ENCODE assay signal across 13 cellular contexts in the genomic region with DNA sequence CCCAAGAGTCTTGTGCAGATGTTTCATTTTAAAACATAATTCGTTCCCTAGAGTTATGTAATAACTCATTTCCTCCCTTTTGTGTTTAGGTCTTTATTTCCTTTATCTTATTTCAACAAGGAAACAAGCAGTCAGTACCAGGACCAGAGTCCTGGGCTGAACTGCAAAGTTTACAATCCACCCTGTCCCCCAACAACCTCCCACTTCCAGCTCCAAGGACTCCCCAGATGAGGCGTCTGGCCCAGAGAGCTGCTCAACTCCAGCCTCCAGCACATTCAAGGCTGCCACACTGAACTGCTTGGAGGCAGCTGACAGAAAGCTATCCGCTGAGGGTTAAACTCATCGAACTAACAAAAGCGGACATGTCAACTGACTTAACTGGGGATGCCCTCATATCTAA. TPM values are rescaled to one million over a fixed set of nuclear protein-coding genes. Genes with fewer than 3 reads are reported as not detected.
A peak's percentile ranks its signal among the peaks of the same experiment; 100 is the strongest.
DNase-seq lines count a peak whose midpoint lies in the region; ATAC-seq and TF ChIP-seq lines count a peak whose summit lies in the region.
"Had no signal": no experiment of that assay in that cellular context is flagged by ENCODE, and none has a peak within 500 bp of the region (broad histone marks: within the 10 kb centered on the region; RNA-seq: fewer than 3 reads in every experiment).

No MANE protein-coding gene starts in this region.

- peak overlapping the region; percentile 5 for H2BK5ac ChIP-seq in mesenchymal stem cell (ENCODE audit: low read depth, low read length, poor library complexity, severe bottlenecking)

- no peak for TF ChIP-seq CTCF in heart left ventricle (IDR thresholded peaks at IDR 0.05)
- TF ChIP-seq CTCF in mammary epithelial cell (conservative IDR thresholded peaks at IDR 0.05 in 1 of 2, IDR thresholded peaks at IDR 0.05 in 1 of 2; ENCODE audit: extremely low read depth in 1 of 2, insufficient read depth in 1 of 2, low read depth in 1 of 2, low read length in 2 of 2), result no peak
- TF ChIP-seq CTCF in upper lobe of left lung (IDR thresholded peaks at IDR 0.05), result no peak
- no peak for TF ChIP-seq CTCF in coronary artery (IDR thresholded peaks at IDR 0.05)

- H4K8ac ChIP-seq in mesenchymal stem cell (ENCODE audit: low read length), result no peak overlapping the region

- TF ChIP-seq EP300 in upper lobe of left lung (IDR thresholded peaks at IDR 0.05), result no peak

- peaks cover 90% of the 10 kb centered on the region for H3K79me2 ChIP-seq in mammary epithelial cell (ENCODE audit: insufficient read depth, low read length)

- H3K4me2 ChIP-seq in mammary epithelial cell (ENCODE audit: insufficient read depth, low read depth, low read length), result no peak overlapping the region
- no peak overlapping the region for H3K4me2 ChIP-seq in mesenchymal stem cell (ENCODE audit: low read length, poor library complexity, severe bottlenecking)

- H3K4me1 ChIP-seq in heart left ventricle (peaks cover 9 to 72% (median 56%) of the 10 kb centered on the region in 12 donors), mammary epithelial cell (ENCODE audit: insufficient read depth, low read length) (peaks cover 31% of the 10 kb centered on the region), mesenchymal stem cell (ENCODE audit: control insufficient read depth, insufficient read depth, low read depth, low read length) (peaks cover 40% of the 10 kb centered on the region), upper lobe of left lung (peaks cover 56 to 72% (median 61%) of the 10 kb centered on the region in 4 donors)

- peak overlapping the region; percentile 100 for H2AK5ac ChIP-seq in mesenchymal stem cell (ENCODE audit: low read length, severe bottlenecking)

- H2AFZ ChIP-seq in mammary epithelial cell (ENCODE audit: low read depth, low read length), result no peak overlapping the region
- no peak overlapping the region for H2AFZ ChIP-seq in mesenchymal stem cell (ENCODE audit: low read depth, low read length)

- no peak overlapping the region for H3K23ac ChIP-seq in mesenchymal stem cell (ENCODE audit: low read length in 2 of 2)

- 46 to 64% (median 56%) methylated on average over 5 of the region's 5 CpGs for WGBS in heart left ventricle, 4 donors
- WGBS in mammary epithelial cell (ENCODE audit: low coverage, missing lambda C conversion rate), result 89% methylated on average over 5 of the region's 5 CpGs
- WGBS in mesenchymal stem cell, result 87% methylated on average over 5 of the region's 5 CpGs
- WGBS in upper lobe of left lung, 2 donors, result 23 to 29% methylated on average over 5 of the region's 5 CpGs

- CTCF ChIA-PET in mammary epithelial cell (lab: Charles Lee; ENCODE audit: low non-redundant PET), result no interaction called here

- H4K91ac ChIP-seq in mesenchymal stem cell (ENCODE audit: low read length), result peak overlapping the region; percentile 76

- H2BK15ac ChIP-seq in mesenchymal stem cell (ENCODE audit: low read depth, poor library complexity, severe bottlenecking), result no peak overlapping the region

- H3K27ac ChIP-seq in heart left ventricle (peak overlapping the region in 9 of 12 donors; percentile 10 to 71 (median 43)), mammary epithelial cell (ENCODE audit: insufficient read depth, low read depth, low read length) (peak overlapping the region; percentile 13), mesenchymal stem cell (ENCODE audit: low read length, poor library complexity, severe bottlenecking) (peak overlapping the region; percentile 96), upper lobe of left lung (peak overlapping the region; percentile 44 to 98 (median 76)), coronary artery (peak overlapping the region in 1 of 2 donors; percentile 26)

- peaks cover 2% of the 10 kb centered on the region for H3K79me1 ChIP-seq in mesenchymal stem cell (replicated peaks; ENCODE audit: low read length, poor library complexity, severe bottlenecking)

- H3K14ac ChIP-seq in mesenchymal stem cell (ENCODE audit: low read length in 2 of 2), result no peak overlapping the region

- H2BK120ac ChIP-seq in mesenchymal stem cell (ENCODE audit: low read depth, low read length), result no peak overlapping the region

- H2BK12ac ChIP-seq in mesenchymal stem cell (ENCODE audit: low read length in 2 of 2), result no peak overlapping the region

- ATAC-seq in heart left ventricle (no peak), Right ventricle myocardium inferior (no peak), upper lobe of left lung (ENCODE audit: low FRiP score in 2 of 2) (no peak), GM19023 (IDR thresholded peaks at IDR 0.05; ENCODE audit: unreplicated experiment) (no peak)

- intact Hi-C loops in heart left ventricle (cut with DNase I), result loop anchor here in 1 of 10 donors (10.0 kb wide), 1 partner anchor 95 kb away; the partner anchor contains the start of gene RRP7A
- intact Hi-C loops in Right ventricle myocardium inferior (cut with DNase I), result loop anchor here (5.0 kb wide), 1 partner anchor 58 kb away; the partner anchor contains the start of gene SERHL2
- intact Hi-C loops in mammary epithelial cell (cut with micrococcal nuclease), result no loop called here

- no peaks in the 10 kb centered on the region for H4K20me1 ChIP-seq in mammary epithelial cell (ENCODE audit: insufficient read depth, low read length)

- dilution Hi-C loops in mammary epithelial cell (cut with HindIII; ENCODE audit: low sequenced_read_pairs), result no loop called here

- in situ Hi-C loops in mammary epithelial cell (cut with MboI; ENCODE audit: low sequenced_read_pairs in 2 of 2), result no loop called here

- peak overlapping the region in 1 of 12 donors; percentile 6 for H3K4me3 ChIP-seq in heart left ventricle
- no peak overlapping the region for H3K4me3 ChIP-seq in mammary epithelial cell (replicated peaks in 1 of 3; ENCODE audit: insufficient read depth in 1 of 3, low read depth in 2 of 3, low read length in 3 of 3)
- H3K4me3 ChIP-seq in mesenchymal stem cell (ENCODE audit: insufficient read depth in 1 of 2, low read depth in 1 of 2, low read length in 2 of 2), result no peak overlapping the region
- H3K4me3 ChIP-seq in upper lobe of left lung, result no peak overlapping the region
- H3K4me3 ChIP-seq in coronary artery, result no peak overlapping the region

- no peak overlapping the region for H3K9ac ChIP-seq in mammary epithelial cell (ENCODE audit: insufficient read depth, low read length)
- peak overlapping the region; percentile 26 for H3K9ac ChIP-seq in mesenchymal stem cell (ENCODE audit: low read length)

- no peaks in the 10 kb centered on the region for H3K9me3 ChIP-seq in heart left ventricle
- H3K9me3 ChIP-seq in mammary epithelial cell (replicated peaks; ENCODE audit: insufficient read depth, low read length), result no peaks in the 10 kb centered on the region
- H3K9me3 ChIP-seq in mesenchymal stem cell (ENCODE audit: control insufficient read depth, low read length), result no peaks in the 10 kb centered on the region
- H3K9me3 ChIP-seq in upper lobe of left lung, result no peaks in the 10 kb centered on the region

- H3K4ac ChIP-seq in mesenchymal stem cell (ENCODE audit: low read depth in 1 of 2, low read length in 2 of 2), result peak overlapping the region in 1 of 2 experiments; percentile 33

- TF ChIP-seq POLR2A in heart left ventricle (IDR thresholded peaks at IDR 0.05) (no peak), upper lobe of left lung (IDR thresholded peaks at IDR 0.05) (no peak)

- no peak for DNase-seq in heart left ventricle
- no peak for DNase-seq in Right ventricle myocardium inferior (ENCODE audit: missing footprints)
- no peak for DNase-seq in mammary epithelial cell
- no peak for DNase-seq in mesenchymal stem cell
- DNase-seq in upper lobe of left lung, result no peak
- no peak for DNase-seq in coronary artery (ENCODE audit: low spot score)
- DNase-seq in stimulated activated CD4-positive, alpha-beta T cell treated with anti-CD3 and anti-CD28 coated beads, Interleukin-2, amount 100 ng/mL, for 24 hours, result no peak
- DNase-seq: activated T-cell treated with anti-CD3 and anti-CD28 coated beads, Interleukin-2, amount 50 U/mL, for 1 hour; effector memory CD4-positive, alpha-beta T cell; NCI-H1930; nucleus accumbens had no signal

- BruUV-seq in mammary epithelial cell (replicated peaks; lab: Mats Ljungman, UMichigan), result no TSS peak

- H3K27me3 ChIP-seq in heart left ventricle, result no peaks in the 10 kb centered on the region
- H3K27me3 ChIP-seq in mammary epithelial cell (ENCODE audit: insufficient read depth, low read length), result no peaks in the 10 kb centered on the region
- H3K27me3 ChIP-seq in mesenchymal stem cell (ENCODE audit: control insufficient read depth in 1 of 2, insufficient read depth in 1 of 2, low read length in 2 of 2), result no peaks in the 10 kb centered on the region
- no peaks in the 10 kb centered on the region for H3K27me3 ChIP-seq in upper lobe of left lung

- no peak overlapping the region for H3K18ac ChIP-seq in mesenchymal stem cell (ENCODE audit: low read depth in 1 of 2, low read length in 2 of 2)

- H3K36me3 ChIP-seq in heart left ventricle, result peaks cover 0 to 34% (median 14%) of the 10 kb centered on the region in 9 donors
- H3K36me3 ChIP-seq in mammary epithelial cell (ENCODE audit: insufficient read depth, low read length), result peaks cover 5% of the 10 kb centered on the region
- H3K36me3 ChIP-seq in mesenchymal stem cell (ENCODE audit: control insufficient read depth in 1 of 2, insufficient read depth in 2 of 2, low read depth in 1 of 2, low read length in 2 of 2), result peaks cover 14 to 26% of the 10 kb centered on the region in 2 experiments
- H3K36me3 ChIP-seq in upper lobe of left lung, result peaks cover 0 to 11% (median 0%) of the 10 kb centered on the region in 4 donors

RNA-seq across cellular contexts. Expression of gene POLDIP3, which starts 4.5 kb away (rescaled TPM):
- total RNA-seq in heart left ventricle (10 to 100 TPM; 23.5 to 38.4 (median 29.0) TPM), Right ventricle myocardium inferior (39.3 TPM), mammary epithelial cell (10 to 100 TPM; 21.5 to 53.6 TPM), upper lobe of left lung (10 to 100 TPM; 38.0 to 74.5 (median 55.6) TPM)
- polyA plus RNA-seq in heart left ventricle (10 to 100 TPM; 13.0 to 42.7 TPM), mammary epithelial cell (33.1 TPM)
- 50.5 TPM for polyA minus RNA-seq in mammary epithelial cell
- polyA plus RNA-seq in mesenchymal stem cell (2013, experiment 1 of 2), result 26.3 TPM
- 25.3 TPM for polyA plus RNA-seq in mesenchymal stem cell (2013, experiment 2 of 2)

RNA-seq across cellular contexts. Expression of gene ATP5MGL, which starts 30.2 kb away (rescaled TPM):
- total RNA-seq in heart left ventricle, result 1 to 10 TPM in 1 of 9 donors, under 1 TPM in 4, not detected in 4; 0.31 to 1.3 (median 0.53) TPM
- polyA plus RNA-seq in heart left ventricle, result under 1 TPM in 1 of 2 donors, not detected in 1; 0.61 TPM
- total RNA-seq in Right ventricle myocardium inferior, result 0.41 TPM
- 1 to 10 TPM in 1 of 2 donors, not detected in 1; 1.2 TPM for total RNA-seq in mammary epithelial cell
- not detected for polyA plus RNA-seq in mammary epithelial cell
- not detected for polyA minus RNA-seq in mammary epithelial cell
- not detected for polyA plus RNA-seq in mesenchymal stem cell (2013, experiment 1 of 2)
- polyA plus RNA-seq in mesenchymal stem cell (2013, experiment 2 of 2), result not detected
- total RNA-seq in upper lobe of left lung, result 1 to 10 TPM in 1 of 6 donors, under 1 TPM in 2, not detected in 3; 0.44 to 1.2 (median 0.78) TPM

RNA-seq across cellular contexts. Expression of gene CYB5R3, which starts 39.0 kb away (rescaled TPM):
- total RNA-seq in heart left ventricle (100 to 1,000 TPM; 223 to 459 (median 305) TPM), Right ventricle myocardium inferior (268 TPM), mammary epithelial cell (100 to 1,000 TPM in 1 of 2 donors, 10 to 100 TPM in 1; 80.4 to 181 TPM), upper lobe of left lung (100 to 1,000 TPM in 5 of 6 donors, 10 to 100 TPM in 1; 79.6 to 265 (median 220) TPM)
- polyA plus RNA-seq in heart left ventricle (100 to 1,000 TPM; 135 to 379 TPM), mammary epithelial cell (125 TPM)
- polyA minus RNA-seq in mammary epithelial cell, result 196 TPM
- 390 TPM for polyA plus RNA-seq in mesenchymal stem cell (2013, experiment 1 of 2)
- 388 TPM for polyA plus RNA-seq in mesenchymal stem cell (2013, experiment 2 of 2)

RNA-seq across cellular contexts. Expression of gene SERHL2, which starts 56.5 kb away (rescaled TPM):
- total RNA-seq in heart left ventricle, result 1 to 10 TPM in 8 of 9 donors, under 1 TPM in 1; 0.90 to 5.3 (median 3.5) TPM
- 1 to 10 TPM; 1.1 to 3.4 TPM for polyA plus RNA-seq in heart left ventricle
- total RNA-seq in Right ventricle myocardium inferior, result 2.6 TPM
- 1 to 10 TPM; 1.7 to 2.3 TPM for total RNA-seq in mammary epithelial cell
- polyA plus RNA-seq in mammary epithelial cell, result 1.4 TPM
- not detected for polyA minus RNA-seq in mammary epithelial cell
- 2.5 TPM for polyA plus RNA-seq in mesenchymal stem cell (2013, experiment 1 of 2)
- polyA plus RNA-seq in mesenchymal stem cell (2013, experiment 2 of 2), result 2.9 TPM
- total RNA-seq in upper lobe of left lung, result 1 to 10 TPM in 5 of 6 donors, not detected in 1; 1.1 to 4.9 (median 2.2) TPM
- total RNA-seq: H1 had no signal
